ENCODE assay signal across 2 cellular contexts in genomic region chr2:65579506-65580235, GRCh38.
A peak's percentile ranks its signal among the peaks of the same experiment; 100 is the strongest.
TF ChIP-seq lines count a peak whose summit lies in the region.

No MANE protein-coding gene starts in this region.

TF ChIP-seq in HCT116, 20 proteins besides CTCF, POLR2A, EP300 and RAD21 (continued from another document):
- TF ChIP-seq EZH2phosphoT487 (IDR thresholded peaks at IDR 0.05; ENCODE audit: borderline replicate concordance), result no peak
- TF ChIP-seq ZNF274 (IDR thresholded peaks at IDR 0.05; ENCODE audit: low read depth, low read length), result no peak
- no peak for TF ChIP-seq POLR2AphosphoS5 (IDR thresholded peaks at IDR 0.05; ENCODE audit: low read depth, low read length)
- no peak for TF ChIP-seq CBX3 (IDR thresholded peaks at IDR 0.05; ENCODE audit: low read depth)
- no peak for TF ChIP-seq SRF (IDR thresholded peaks at IDR 0.05; ENCODE audit: low read depth)
- no peak for TF ChIP-seq EGR1 (IDR thresholded peaks at IDR 0.05; ENCODE audit: low read depth)
- TF ChIP-seq ZBTB33 (IDR thresholded peaks at IDR 0.05; ENCODE audit: extremely low read depth, insufficient replicate concordance, low read length), result no peak
- TF ChIP-seq FOSL1 (IDR thresholded peaks at IDR 0.05; ENCODE audit: low read depth), result no peak
- no peak for TF ChIP-seq JUND (IDR thresholded peaks at IDR 0.05)
- no peak for TF ChIP-seq SP1 (IDR thresholded peaks at IDR 0.05; ENCODE audit: low read depth)
- no peak for TF ChIP-seq EZH2 (IDR thresholded peaks at IDR 0.05)
- no peak for TF ChIP-seq ZFX (IDR thresholded peaks at IDR 0.05)
- no peak for TF ChIP-seq MAX (IDR thresholded peaks at IDR 0.05)
TF ChIP-seq in HCT116: peak in this region for 0.

TF ChIP-seq in WTC11, 78 proteins besides CTCF, POLR2A, EP300 and RAD21 (continued from another document):
- no peak for TF ChIP-seq E2F4 (CRISPR knock-in tag; IDR thresholded peaks at IDR 0.05; ENCODE audit: borderline replicate concordance, low read depth)
- peak; percentile 27; the same call in 1 of the 2 replicates for TF ChIP-seq TP53 (CRISPR knock-in tag; IDR thresholded peaks at IDR 0.05)
- peak; percentile 72; the same call in 1 of the 2 replicates for TF ChIP-seq ZNF263 (CRISPR knock-in tag; IDR thresholded peaks at IDR 0.05; ENCODE audit: low read depth)
- peak; percentile 55; the same call in 1 of the 2 replicates for TF ChIP-seq CREB1 (CRISPR knock-in tag; IDR thresholded peaks at IDR 0.05)
- TF ChIP-seq ZNF281 (CRISPR knock-in tag; IDR thresholded peaks at IDR 0.05), result 0 out of 2 replicates have a peak, but pooled peaks have one; percentile 61
- no peak; the same call in 1 of the 2 replicates for TF ChIP-seq MAX (CRISPR knock-in tag; IDR thresholded peaks at IDR 0.05)
- TF ChIP-seq SP1 (CRISPR knock-in tag; conservative IDR thresholded peaks at IDR 0.05), result no peak
- TF ChIP-seq TEAD1 (CRISPR knock-in tag; IDR thresholded peaks at IDR 0.05), result 0 out of 2 replicates have a peak, but pooled peaks have one; percentile 22
- TF ChIP-seq FOXP1 (CRISPR knock-in tag; IDR thresholded peaks at IDR 0.05; ENCODE audit: borderline replicate concordance), result no peak
- TF ChIP-seq ELF4 (CRISPR knock-in tag; IDR thresholded peaks at IDR 0.05; ENCODE audit: low read depth), result no peak
- no peak for TF ChIP-seq ZNF121 (CRISPR knock-in tag; IDR thresholded peaks at IDR 0.05)
- TF ChIP-seq ZSCAN18 (CRISPR knock-in tag; IDR thresholded peaks at IDR 0.05), result 0 out of 2 replicates have a peak, but pooled peaks have one; percentile 45
- peak; percentile 53; the same call in 1 of the 2 replicates for TF ChIP-seq ETV6 (CRISPR knock-in tag; IDR thresholded peaks at IDR 0.05)
